In the genomic region with DNA sequence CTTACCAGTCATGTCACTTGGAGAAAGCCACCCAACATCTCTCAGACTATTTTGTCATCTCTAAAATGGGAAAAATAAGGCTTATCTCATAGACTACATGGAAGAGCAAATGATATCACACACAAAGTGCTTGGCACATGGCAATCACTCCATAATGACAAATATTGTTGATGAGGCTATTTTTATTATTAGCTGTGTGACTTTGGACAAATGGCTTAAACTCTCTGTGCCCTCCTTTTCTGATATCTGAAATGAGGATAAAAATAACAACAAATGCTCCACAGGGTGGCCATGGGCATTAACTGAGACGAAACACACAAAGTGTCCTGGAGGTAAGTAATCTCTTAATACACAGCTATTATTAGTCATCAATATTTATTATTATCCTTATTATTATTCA, we compare ENCODE assay signal across 16 cellular contexts.
DNase-seq lines count a peak whose midpoint lies in the region; ATAC-seq and TF ChIP-seq lines count a peak whose summit lies in the region.
"Had no signal": no experiment of that assay in that cellular context is flagged by ENCODE, and none has a peak within 500 bp of the region (broad histone marks: within the 10 kb centered on the region; RNA-seq: fewer than 3 reads in every experiment).

No MANE protein-coding gene starts in this region.

- CTCF ChIA-PET in HEK293 (lab: Yijun Ruan, JAX) = interaction anchor here (1.1 to 1.7 kb wide), 3 partner anchors 9 to 135 kb away, joined by 3 to 11 read pairs (median 4); no protein-coding TSS in a partner anchor

- H3K27me3 ChIP-seq in SJSA1 (replicated peaks) (no peaks in the 10 kb centered on the region), muscle layer of colon (ENCODE audit: control insufficient read depth in 1 of 2, insufficient read depth in 2 of 2, low read length in 2 of 2) (no peaks in the 10 kb centered on the region), transverse colon (peaks cover 33% of the 10 kb centered on the region)

- in situ Hi-C loops in transverse colon (cut with MboI; ENCODE audit: low pct_ligation_motif_present in 1 of 4, low pct_unique_long_range_greater_than_20kb in 1 of 4, low sequenced_read_pairs in 3 of 4) = loop anchor here in 3 of 4 donors (10.0 to 25.0 kb wide), 4 partner anchors 79 to 641 kb away; no protein-coding TSS in a partner anchor

- intact Hi-C loops in transverse colon (cut with DNase I; ENCODE audit: low total_unique reads) = no loop called here

- POLR2A ChIA-PET in HEK293 (lab: Yijun Ruan, JAX) = no interaction called here

- H3K27ac ChIP-seq in HEK293 (ENCODE audit: extremely low read depth, low read depth, low read length) (no peak overlapping the region), SJSA1 (peak overlapping the region; percentile 44), muscle layer of colon (ENCODE audit: low read depth, low read length) (peak overlapping the region; percentile 66), transverse colon (peak overlapping the region in 3 of 4 donors; percentile 7 to 28 (median 17))
- H3K27ac ChIP-seq: C4-2B, PC-9 had no signal

- TF ChIP-seq POLR2A in transverse colon (IDR thresholded peaks at IDR 0.05) = no peak

- WGBS in transverse colon (ENCODE audit: low coverage in 1 of 2), 2 donors = 67 to 77% methylated on average over 1 of the region's 1 CpG

- no peaks in the 10 kb centered on the region for H3K9me3 ChIP-seq in HEK293 (ENCODE audit: control insufficient read depth, insufficient read depth, low read depth, low read length)
- H3K9me3 ChIP-seq in SJSA1 (replicated peaks) = no peaks in the 10 kb centered on the region
- no peaks in the 10 kb centered on the region for H3K9me3 ChIP-seq in muscle layer of colon (ENCODE audit: low read length)
- no peaks in the 10 kb centered on the region for H3K9me3 ChIP-seq in transverse colon

- TF ChIP-seq CTCF in HEK293 (tag by site-specific recombination; IDR thresholded peaks at IDR 0.05) (no peak), transverse colon (IDR thresholded peaks at IDR 0.05) (no peak)

- TF ChIP-seq EP300 in transverse colon (IDR thresholded peaks at IDR 0.05; ENCODE audit: low read depth) = no peak

- H3K36me3 ChIP-seq in HEK293 (ENCODE audit: control insufficient read depth in 2 of 2, insufficient read depth in 1 of 2, low read length in 2 of 2) (no peaks in the 10 kb centered on the region), SJSA1 (no peaks in the 10 kb centered on the region), muscle layer of colon (ENCODE audit: insufficient read depth, low read length) (no peaks in the 10 kb centered on the region), transverse colon (no peaks in the 10 kb centered on the region)

- no peak for ATAC-seq in HG02798 (IDR thresholded peaks at IDR 0.05; ENCODE audit: poor library complexity, unreplicated experiment)

- no peak for DNase-seq in SJSA1 (ENCODE audit: low read depth in 1 of 2, low spot score in 2 of 2)
- no peak for DNase-seq in transverse colon
- no peak for DNase-seq in GF-D8 (lab: John Stamatoyannopoulos, UW)
- no peak for DNase-seq in NCI-H748 treated with DMSO at 0.1 percent for 48 hours (lab: John Stamatoyannopoulos, UW)
- DNase-seq: CD8-positive, alpha-beta memory T cell; Kasumi-1; NCI-H1105; NCI-H1436 treated with DMSO at 0.1 percent for 48 hours; NCI-H187 treated with DMSO at 0.1 percent for 48 hours; NK-92 treated with Interleukin-12 subunit alpha and Interleukin-12 subunit beta, amount 100 ng/mL, for 24 hours; PC-9; T-helper 1 cell had no signal

- H3K4me1 ChIP-seq in HEK293 (ENCODE audit: control insufficient read depth, insufficient read depth, low read length) (no peaks in the 10 kb centered on the region), SJSA1 (replicated peaks) (peaks cover 59% of the 10 kb centered on the region), muscle layer of colon (ENCODE audit: insufficient read depth, low read length) (peaks cover 34% of the 10 kb centered on the region), transverse colon (peaks cover 0 to 5% (median 4%) of the 10 kb centered on the region in 4 donors)

- H3K4me3 ChIP-seq in HEK293 (ENCODE audit: low read depth, low read length) (no peak overlapping the region), SJSA1 (no peak overlapping the region), muscle layer of colon (ENCODE audit: low read depth in 1 of 2, low read length in 2 of 2) (no peak overlapping the region), transverse colon (no peak overlapping the region)
- H3K4me3 ChIP-seq: PC-9 had no signal

- H3K9ac ChIP-seq in muscle layer of colon (ENCODE audit: low read length) = no peak overlapping the region

TF ChIP-seq in HEK293, 187 proteins besides CTCF, POLR2A, EP300 and RAD21:
- TF ChIP-seq ZNF175 (tag by site-specific recombination; IDR thresholded peaks at IDR 0.05) (no peak), ZNF768 (tag by site-specific recombination; IDR thresholded peaks at IDR 0.05) (peak; percentile 61; the same call in 1 of the 2 replicates), ZSCAN16 (tag by site-specific recombination; IDR thresholded peaks at IDR 0.05) (no peak)
- TF ChIP-seq, protein P1, sequence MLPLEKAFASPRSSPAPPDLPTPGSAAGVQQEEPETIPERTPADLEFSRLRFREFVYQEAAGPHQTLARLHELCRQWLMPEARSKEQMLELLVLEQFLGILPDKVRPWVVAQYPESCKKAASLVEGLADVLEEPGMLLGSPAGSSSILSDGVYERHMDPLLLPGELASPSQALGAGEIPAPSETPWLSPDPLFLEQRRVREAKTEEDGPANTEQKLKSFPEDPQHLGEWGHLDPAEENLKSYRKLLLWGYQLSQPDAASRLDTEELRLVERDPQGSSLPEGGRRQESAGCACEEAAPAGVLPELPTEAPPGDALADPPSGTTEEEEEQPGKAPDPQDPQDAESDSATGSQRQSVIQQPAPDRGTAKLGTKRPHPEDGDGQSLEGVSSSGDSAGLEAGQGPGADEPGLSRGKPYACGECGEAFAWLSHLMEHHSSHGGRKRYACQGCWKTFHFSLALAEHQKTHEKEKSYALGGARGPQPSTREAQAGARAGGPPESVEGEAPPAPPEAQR (tag by site-specific recombination; IDR thresholded peaks at IDR 0.05) = no peak
